1 cellular context compared by ENCODE assay signal in genomic region chrX:119693032-119693995, GRCh38.
A peak's percentile ranks its signal among the peaks of the same experiment; 100 is the strongest.
TF ChIP-seq lines count a peak whose summit lies in the region.

TSS of gene SEPTIN6 (minus strand) at chrX:119693168. CDS start at chrX:119693105, 63 bp downstream.

TF ChIP-seq in HepG2, 621 proteins besides CTCF, POLR2A, EP300 and RAD21 (continued from another document and continues in another):
- TF ChIP-seq AHDC1 (CRISPR knock-in tag; IDR thresholded peaks at IDR 0.05; ENCODE audit: borderline replicate concordance) (no peak), ZNF790 (CRISPR knock-in tag; IDR thresholded peaks at IDR 0.05; ENCODE audit: borderline replicate concordance) (no peak), BCL6 (CRISPR knock-in tag; IDR thresholded peaks at IDR 0.05) (no peak), ZNF761 (CRISPR knock-in tag; conservative IDR thresholded peaks at IDR 0.05) (no peak), ERF (CRISPR knock-in tag; IDR thresholded peaks at IDR 0.05) (no peak), ZHX2 (IDR thresholded peaks at IDR 0.05; ENCODE audit: low read depth) (no peak), ZHX2 (CRISPR knock-in tag; IDR thresholded peaks at IDR 0.05; ENCODE audit: borderline replicate concordance) (no peak), SRSF1 (optimal IDR thresholded peaks at IDR 0.05; ENCODE audit: low read depth, low read length) (no peak), HNRNPH1 (optimal IDR thresholded peaks at IDR 0.05; ENCODE audit: low read depth, low read length) (no peak), ZNF781 (CRISPR knock-in tag; IDR thresholded peaks at IDR 0.05; ENCODE audit: borderline replicate concordance, not compliant biosample characterization) (no peak), HDAC6 (IDR thresholded peaks at IDR 0.05; ENCODE audit: low read depth, low read length) (no peak), PRDM4 (CRISPR knock-in tag; IDR thresholded peaks at IDR 0.05; ENCODE audit: borderline replicate concordance) (no peak), ZNF275 (CRISPR knock-in tag; IDR thresholded peaks at IDR 0.05; ENCODE audit: borderline replicate concordance) (no peak), HHEX (CRISPR knock-in tag; IDR thresholded peaks at IDR 0.05) (no peak), ZFP62 (CRISPR knock-in tag; IDR thresholded peaks at IDR 0.05) (no peak), PRMT3 (CRISPR knock-in tag; IDR thresholded peaks at IDR 0.05; ENCODE audit: borderline replicate concordance, low read depth) (no peak), ZNF691 (CRISPR knock-in tag; IDR thresholded peaks at IDR 0.05; ENCODE audit: borderline replicate concordance, low read depth) (no peak), ZNF441 (CRISPR knock-in tag; IDR thresholded peaks at IDR 0.05; ENCODE audit: borderline replicate concordance) (peak; percentile 60; the same call in 1 of the 2 replicates), PTBP1 (IDR thresholded peaks at IDR 0.05; ENCODE audit: low read depth, low read length, poor library complexity, severe bottlenecking) (no peak), IKZF4 (CRISPR knock-in tag; IDR thresholded peaks at IDR 0.05; ENCODE audit: borderline replicate concordance, low read depth, not compliant biosample characterization) (no peak), RXRB (CRISPR knock-in tag; IDR thresholded peaks at IDR 0.05; ENCODE audit: borderline replicate concordance) (0 out of 2 replicates have a peak, but pooled peaks have one; percentile 18), PREB (CRISPR knock-in tag; IDR thresholded peaks at IDR 0.05) (no peak), WIZ (CRISPR knock-in tag; IDR thresholded peaks at IDR 0.05) (no peak), ZC3H4 (CRISPR knock-in tag; IDR thresholded peaks at IDR 0.05; ENCODE audit: borderline replicate concordance) (no peak), ZNF281 (CRISPR knock-in tag; IDR thresholded peaks at IDR 0.05; ENCODE audit: borderline replicate concordance) (0 out of 2 replicates have a peak, but pooled peaks have one; percentile 43), CSRNP1 (CRISPR knock-in tag; IDR thresholded peaks at IDR 0.05) (no peak), FOXK2 (IDR thresholded peaks at IDR 0.05) (peak; percentile 65; the same call in 1 of the 2 replicates), MED13 (CRISPR knock-in tag; IDR thresholded peaks at IDR 0.05) (no peak), KLF13 (CRISPR knock-in tag; IDR thresholded peaks at IDR 0.05) (no peak), TBP (CRISPR knock-in tag; IDR thresholded peaks at IDR 0.05) (no peak), MEF2D (CRISPR knock-in tag; IDR thresholded peaks at IDR 0.05) (no peak)
